In the genomic region with DNA sequence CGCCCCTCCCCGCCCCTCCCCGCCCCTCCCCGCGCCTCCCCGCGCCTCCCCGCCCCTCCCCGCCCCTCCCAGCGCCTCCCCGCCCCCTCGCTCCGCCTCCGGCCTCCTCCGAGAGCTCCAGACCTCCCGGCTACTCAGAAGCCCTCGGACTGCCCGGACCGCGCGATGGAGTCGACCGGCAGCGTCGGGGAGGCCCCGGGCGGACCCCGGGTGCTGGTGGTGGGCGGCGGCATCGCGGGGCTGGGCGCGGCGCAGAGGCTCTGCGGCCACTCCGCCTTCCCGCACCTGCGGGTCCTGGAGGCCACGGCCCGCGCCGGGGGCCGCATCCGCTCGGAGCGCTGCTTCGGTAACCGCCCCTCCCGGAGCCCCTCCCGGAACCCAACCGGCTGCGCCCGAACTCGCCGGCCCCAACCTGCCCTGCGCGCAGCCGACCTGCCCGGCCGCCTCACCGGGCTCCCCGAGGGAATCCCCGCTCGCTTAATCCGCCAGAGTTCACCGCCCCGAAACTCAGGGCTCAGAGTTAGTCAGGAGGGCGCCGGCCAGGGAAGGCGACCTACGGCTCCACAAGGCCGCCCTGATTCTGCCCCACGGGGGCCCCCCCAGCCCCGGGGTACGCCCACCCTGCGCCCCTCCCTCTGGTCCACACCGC, we compare ENCODE assay signal across 8 cellular contexts. TPM values are rescaled to one million over a fixed set of nuclear protein-coding genes. Genes with fewer than 3 reads are reported as not detected.
DNase-seq lines count a peak whose midpoint lies in the region; ATAC-seq and TF ChIP-seq lines count a peak whose summit lies in the region.

A gene (plus strand): TSS at position 111 of the 649 bp plus-strand sequence. CDS start 55 bp downstream, at position 166.

- H3K4me3 ChIP-seq in coronary artery: peak within 1 kb of the TSS; percentile 99

- ATAC-seq in GM19452 (IDR thresholded peaks at IDR 0.05; ENCODE audit: unreplicated experiment): peak; percentile 59
- ATAC-seq in HG03565 (IDR thresholded peaks at IDR 0.05; ENCODE audit: unreplicated experiment): peak; percentile 37
- ATAC-seq in left lobe of liver: peak; percentile 65

- H3K27ac ChIP-seq in coronary artery: peak within 1 kb of the TSS; percentile 64 to 95

- peak; percentile 22 for DNase-seq in COLO829 (ENCODE audit: low spot score)
- peak; percentile 73 for DNase-seq in activated CD4-positive, CD25-positive, alpha-beta regulatory T cell treated with anti-CD3 and anti-CD28 coated beads, Interleukin-2, amount 50 U/mL, for 72 hours
- DNase-seq in coronary artery (ENCODE audit: low spot score): no peak
- DNase-seq in left lobe of liver (ENCODE audit: low spot score): peak; percentile 76
- peak; percentile 34 to 47 (median 41) for DNase-seq in stimulated activated CD4-positive, alpha-beta T cell treated with anti-CD3 and anti-CD28 coated beads, TNF-alpha, amount 100 ng/mL, for 4 hours (ENCODE audit: low read depth in 3 of 3)
- no peak for DNase-seq in pons (ENCODE audit: low spot score)

- TF ChIP-seq CTCF in coronary artery (IDR thresholded peaks at IDR 0.05): no peak

RNA-seq across cellular contexts. Expression of the gene that starts here (rescaled TPM):
- total RNA-seq in left lobe of liver: 18.0 TPM

Comparison
In these comparisons a context has a peak if more than half of its experiments do, and no peak if none do; other contexts are left out.
1. DNase-seq: peak in COLO829 (single experiment), activated CD4-positive, CD25-positive, alpha-beta regulatory T cell treated with anti-CD3 and anti-CD28 coated beads, Interleukin-2, amount 50 U/mL, for 72 hours (single experiment), left lobe of liver (single experiment) and stimulated activated CD4-positive, alpha-beta T cell treated with anti-CD3 and anti-CD28 coated beads, TNF-alpha, amount 100 ng/mL, for 4 hours (3 of 3); none in coronary artery (single experiment) and pons (single experiment).
2. Peak in every context shown above with its lines, with median percentiles within 50 percentile points of each other: ATAC-seq.